Comparison of ENCODE assay signal across 1 cellular context in genomic region chr2:119706196-119706595, GRCh38.
TF ChIP-seq lines count a peak whose summit lies in the region.

No MANE protein-coding gene starts in this region.

TF ChIP-seq in HepG2, 621 proteins besides CTCF, POLR2A, EP300 and RAD21 (continued from another document):
- no peak for TF ChIP-seq STAT6 (CRISPR knock-in tag; IDR thresholded peaks at IDR 0.05; ENCODE audit: borderline replicate concordance)
- TF ChIP-seq MED8 (CRISPR knock-in tag; IDR thresholded peaks at IDR 0.05; ENCODE audit: insufficient replicate concordance) = no peak
- no peak for TF ChIP-seq ZNF644 (CRISPR knock-in tag; IDR thresholded peaks at IDR 0.05; ENCODE audit: low read depth)
- TF ChIP-seq, protein P1, sequence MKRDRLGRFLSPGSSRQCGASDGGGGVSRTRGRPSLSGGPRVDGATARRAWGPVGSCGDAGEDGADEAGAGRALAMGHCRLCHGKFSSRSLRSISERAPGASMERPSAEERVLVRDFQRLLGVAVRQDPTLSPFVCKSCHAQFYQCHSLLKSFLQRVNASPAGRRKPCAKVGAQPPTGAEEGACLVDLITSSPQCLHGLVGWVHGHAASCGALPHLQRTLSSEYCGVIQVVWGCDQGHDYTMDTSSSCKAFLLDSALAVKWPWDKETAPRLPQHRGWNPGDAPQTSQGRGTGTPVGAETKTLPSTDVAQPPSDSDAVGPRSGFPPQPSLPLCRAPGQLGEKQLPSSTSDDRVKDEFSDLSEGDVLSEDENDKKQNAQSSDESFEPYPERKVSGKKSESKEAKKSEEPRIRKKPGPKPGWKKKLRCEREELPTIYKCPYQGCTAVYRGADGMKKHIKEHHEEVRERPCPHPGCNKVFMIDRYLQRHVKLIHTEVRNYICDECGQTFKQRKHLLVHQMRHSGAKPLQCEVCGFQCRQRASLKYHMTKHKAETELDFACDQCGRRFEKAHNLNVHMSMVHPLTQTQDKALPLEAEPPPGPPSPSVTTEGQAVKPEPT (CRISPR knock-in tag; IDR thresholded peaks at IDR 0.05; ENCODE audit: low read depth) = no peak
- TF ChIP-seq PHF5A (CRISPR knock-in tag; IDR thresholded peaks at IDR 0.05; ENCODE audit: low read depth, unreplicated experiment) = no peak
- TF ChIP-seq ZBTB7B (CRISPR knock-in tag; IDR thresholded peaks at IDR 0.05) = no peak
- TF ChIP-seq ZNF143 (CRISPR knock-in tag; IDR thresholded peaks at IDR 0.05) = no peak
- TF ChIP-seq ATF7-NPFF (CRISPR knock-in tag; IDR thresholded peaks at IDR 0.05; ENCODE audit: low read depth) = no peak
